In the genomic region with DNA sequence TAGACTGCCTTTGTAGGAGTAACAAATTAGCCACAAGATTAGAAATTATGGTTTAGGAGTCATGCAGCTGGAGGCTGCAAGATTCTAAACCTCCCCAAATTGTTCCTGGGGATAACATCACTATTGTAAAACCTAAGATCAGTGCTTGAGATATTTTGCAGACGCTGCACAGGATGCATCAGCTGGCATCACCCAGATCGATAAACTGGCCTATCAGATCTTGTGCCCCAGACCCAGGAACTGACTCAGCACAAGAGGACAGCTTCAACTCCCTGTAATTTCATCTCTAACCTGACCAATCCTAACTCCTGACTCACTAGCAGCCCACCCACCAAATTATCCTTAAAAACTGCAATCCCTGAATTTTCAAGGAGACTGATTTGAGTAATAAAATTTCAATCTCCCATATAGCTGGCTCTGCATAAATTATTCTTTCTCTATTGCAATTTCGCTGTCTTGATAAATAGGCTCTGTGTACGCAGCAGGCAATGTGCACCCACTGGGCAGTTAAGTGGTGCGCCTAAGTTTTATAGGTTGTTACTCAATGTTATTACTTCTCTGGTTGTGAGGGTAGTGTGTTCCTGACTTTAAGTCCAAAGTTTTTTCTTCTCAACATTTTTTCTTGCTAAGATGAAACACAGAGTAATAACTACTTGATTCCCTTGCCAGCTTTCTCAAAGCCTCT, we compare ENCODE assay signal across 30 cellular contexts.
"Had no signal": no experiment of that assay in that cellular context is flagged by ENCODE, and none has a peak within 500 bp of the region (broad histone marks: within the 10 kb centered on the region; RNA-seq: fewer than 3 reads in every experiment).

No MANE protein-coding gene starts in this region.

- H3K4me3 Mint-ChIP-seq: activated naive CD4-positive, alpha-beta T cell treated with anti-CD3 and anti-CD28 coated beads for 36 hours; activated naive CD8-positive, alpha-beta T cell treated with anti-CD3 and anti-CD28 coated beads for 36 hours; brain; mesothelial cell of epicardium; naive B cell; T-helper 2 cell treated with Interferon-gamma antibody and Interleukin-4, amounts not matched to agents 5 μg/mL and 100 μg/mL, for 36 hours had no signal

- H3K27ac Mint-ChIP-seq: activated naive CD4-positive, alpha-beta T cell treated with anti-CD3 and anti-CD28 coated beads for 36 hours; activated naive CD8-positive, alpha-beta T cell treated with anti-CD3 and anti-CD28 coated beads for 36 hours; brain; naive B cell; T-helper 2 cell treated with Interferon-gamma antibody and Interleukin-4, amounts not matched to agents 5 μg/mL and 100 μg/mL, for 36 hours had no signal

- H3K27me3 Mint-ChIP-seq: naive B cell had no signal

- H3K36me3 ChIP-seq: adrenal gland, cardiac muscle cell, colonic mucosa, esophagus squamous epithelium, ovary, prostate gland, right atrium auricular region, spleen, suprapubic skin, tibial artery had no signal

- H3K4me3 ChIP-seq: adrenal gland, cardiac muscle cell, colonic mucosa, esophagus squamous epithelium, ovary, prostate gland, right atrium auricular region, spleen, suprapubic skin, tibial artery had no signal

- DNase-seq: activated CD4-positive, alpha-beta T cell treated with anti-CD3 and anti-CD28 coated beads for 48 hours; activated CD4-positive, alpha-beta T cell treated with anti-CD3 and anti-CD28 coated beads, Interleukin-2, amount 50 U/mL, for 48 hours; activated CD8-positive, alpha-beta memory T cell treated with anti-CD3 and anti-CD28 coated beads for 24 hours; activated effector memory CD4-positive, alpha-beta T cell treated with anti-CD3 and anti-CD28 coated beads, Interleukin-2, amount 50 U/mL, for 16 hours; activated naive CD4-positive, alpha-beta T cell treated with anti-CD3 and anti-CD28 coated beads for 36 hours; activated naive CD8-positive, alpha-beta T cell treated with anti-CD3 and anti-CD28 coated beads for 36 hours; adrenal gland; aorta; cerebellar nuclear complex; colonic mucosa; effector CD8-positive, alpha-beta T cell; esophagus squamous epithelium; glutamatergic neuron; left cardiac atrium; left ventricle myocardium superior; mammary epithelial cell; naive B cell; ovary; spleen; stimulated activated naive CD4-positive, alpha-beta T cell; tibial artery had no signal

- H3K27ac ChIP-seq: adrenal gland, cardiac muscle cell, colonic mucosa, epithelial cell of prostate, esophagus squamous epithelium, ovary, prostate gland, right atrium auricular region, spleen, suprapubic skin, tibial artery had no signal

- ATAC-seq: activated CD4-positive, CD25-positive, alpha-beta regulatory T cell treated with anti-CD3 and anti-CD28 coated beads, Interleukin-2, amount 50 U/mL, for 24 hours; left cardiac atrium; left ventricle myocardium superior had no signal

- H3K9me3 ChIP-seq: adrenal gland, colonic mucosa, esophagus squamous epithelium, ovary, prostate gland, right atrium auricular region, spleen, suprapubic skin, tibial artery had no signal

- H3K4me1 ChIP-seq: adrenal gland, colonic mucosa, esophagus squamous epithelium, prostate gland, right atrium auricular region, spleen, suprapubic skin had no signal

- H3K27me3 ChIP-seq: adrenal gland, cardiac muscle cell, colonic mucosa, esophagus squamous epithelium, ovary, right atrium auricular region, spleen, suprapubic skin, tibial artery had no signal

- H3K4me1 Mint-ChIP-seq: activated naive CD8-positive, alpha-beta T cell treated with anti-CD3 and anti-CD28 coated beads for 36 hours; naive B cell had no signal

- H3K36me3 Mint-ChIP-seq: activated naive CD8-positive, alpha-beta T cell treated with anti-CD3 and anti-CD28 coated beads for 36 hours; brain; mesothelial cell of epicardium; naive B cell had no signal

- H3K9me3 Mint-ChIP-seq: activated naive CD4-positive, alpha-beta T cell treated with anti-CD3 and anti-CD28 coated beads for 36 hours; activated naive CD8-positive, alpha-beta T cell treated with anti-CD3 and anti-CD28 coated beads for 36 hours; brain; mesothelial cell of epicardium; naive B cell; T-helper 2 cell treated with Interferon-gamma antibody and Interleukin-4, amounts not matched to agents 5 μg/mL and 100 μg/mL, for 36 hours had no signal
